15 cellular contexts compared by ENCODE assay signal in the genomic region with DNA sequence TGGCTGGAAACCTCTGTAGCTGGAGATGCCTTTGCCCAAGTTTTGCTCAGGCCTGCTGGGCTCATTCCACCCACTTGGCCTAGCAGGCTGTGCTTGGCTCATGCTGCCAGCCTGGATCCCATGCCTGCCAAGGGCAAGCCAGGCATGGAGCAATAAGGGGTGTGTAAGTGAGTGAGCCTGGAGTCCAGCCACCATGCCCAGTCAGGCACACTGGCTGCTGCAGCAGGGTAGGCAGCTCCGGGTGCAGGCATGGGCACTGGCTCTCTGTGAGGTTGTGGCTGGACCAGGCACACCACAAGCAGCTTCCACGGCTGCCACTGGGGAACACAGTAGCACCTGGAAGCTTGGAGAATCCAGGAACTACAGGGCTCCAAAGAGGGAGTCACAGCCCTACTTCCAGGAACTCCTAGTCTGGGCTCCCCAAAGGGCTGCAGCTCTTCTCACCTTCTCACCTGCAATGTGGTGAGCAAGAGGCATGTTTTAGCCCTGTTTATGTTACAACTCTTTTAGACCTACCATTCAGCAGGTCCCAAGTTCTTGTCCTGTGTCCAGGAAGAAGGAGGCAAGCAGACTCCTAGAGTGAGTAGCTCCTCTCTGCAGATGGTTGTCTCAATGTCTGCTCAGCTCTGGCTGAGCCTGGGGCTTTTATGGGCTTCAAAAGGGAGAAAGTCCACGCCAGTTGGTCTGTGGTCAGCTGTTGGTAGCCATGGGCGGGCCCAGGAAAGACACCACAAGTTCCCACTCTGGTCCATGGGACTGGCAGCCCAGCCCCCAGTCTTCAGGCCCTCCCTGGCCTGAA.
DNase-seq lines count a peak whose midpoint lies in the region; ATAC-seq and TF ChIP-seq lines count a peak whose summit lies in the region.
"Had no signal": no experiment of that assay in that cellular context is flagged by ENCODE, and none has a peak within 500 bp of the region (broad histone marks: within the 10 kb centered on the region; RNA-seq: fewer than 3 reads in every experiment).

No MANE protein-coding gene starts in this region.

- TF ChIP-seq CTCF in ascending aorta (IDR thresholded peaks at IDR 0.05), result peak in 1 of 3 experiments; percentile 20
- TF ChIP-seq CTCF in vagina (IDR thresholded peaks at IDR 0.05), result no peak

- H3K27me3 ChIP-seq in ascending aorta, result no peaks in the 10 kb centered on the region
- no peaks in the 10 kb centered on the region for H3K27me3 ChIP-seq in vagina

- intact Hi-C loops in ascending aorta (cut with DNase I), result loop anchor here (2.0 to 5.0 kb wide), 2 partner anchors 44 to 139 kb away; no protein-coding TSS in a partner anchor
- intact Hi-C loops in Right ventricle myocardium superior (cut with DNase I), result loop anchor here (10.0 kb wide), 1 partner anchor 142 kb away; no protein-coding TSS in a partner anchor
- intact Hi-C loops in vagina (cut with DNase I), result no loop called here

- H3K36me3 ChIP-seq in ascending aorta (no peaks in the 10 kb centered on the region), vagina (no peaks in the 10 kb centered on the region)

- TF ChIP-seq POLR2A in vagina (IDR thresholded peaks at IDR 0.05), result no peak

- ATAC-seq in Right ventricle myocardium superior (ENCODE audit: poor library complexity), result peak; percentile 90
- ATAC-seq in HG03378 (IDR thresholded peaks at IDR 0.05; ENCODE audit: unreplicated experiment), result no peak
- ATAC-seq: activated T-cell treated with anti-CD3 and anti-CD28 coated beads, Interleukin-2, amount 50 U/mL, for 72 hours; CD8-positive, alpha-beta T cell had no signal

- H3K9me3 ChIP-seq in ascending aorta (peaks cover 12 to 14% of the 10 kb centered on the region in 2 donors), vagina (peaks cover 5% of the 10 kb centered on the region)

- H3K4me3 ChIP-seq in ascending aorta (no peak overlapping the region), vagina (no peak overlapping the region)
- H3K4me3 ChIP-seq: PC-9 had no signal

- DNase-seq in ascending aorta (ENCODE audit: low spot score in 2 of 2) (peak; percentile 59 to 90), Right ventricle myocardium superior (peak; percentile 84), nucleus accumbens (lab: John Stamatoyannopoulos, UW) (peak in 32 of 56 donors; percentile 6 to 77 (median 40)), vagina (ENCODE audit: extremely low spot score in 2 of 2) (peak; percentile 84 to 95), NCI-H345 treated with DMSO at 0.1 percent for 48 hours (lab: John Stamatoyannopoulos, UW; ENCODE audit: unreplicated experiment) (no peak), NCI-H187 (lab: John Stamatoyannopoulos, UW) (no peak)
- DNase-seq: activated T-cell treated with anti-CD3 and anti-CD28 coated beads, Interleukin-2, amount 50 U/mL, for 72 hours; IMR-90; mesendoderm; NCI-H1092 treated with DMSO at 0.1 percent for 48 hours; NCI-H345; PC-9; T-helper 1 cell had no signal

- H3K4me1 ChIP-seq in ascending aorta, result peaks cover 0 to 4% of the 10 kb centered on the region in 2 donors
- H3K4me1 ChIP-seq in vagina, result peaks cover 14% of the 10 kb centered on the region

- H3K27ac ChIP-seq in ascending aorta, result no peak overlapping the region
- no peak overlapping the region for H3K27ac ChIP-seq in vagina
- H3K27ac ChIP-seq: PC-9 had no signal

Comparison
In these comparisons a context has a peak if more than half of its experiments do, and no peak if none do; other contexts are left out.
1. DNase-seq: peak in ascending aorta (2 of 2), Right ventricle myocardium superior (single experiment), nucleus accumbens (32 of 56) and vagina (2 of 2); none in NCI-H345 treated with DMSO at 0.1 percent for 48 hours (single experiment) and NCI-H187 (0 of 2).